ENCODE assay signal across 1 cellular context in the genomic region with DNA sequence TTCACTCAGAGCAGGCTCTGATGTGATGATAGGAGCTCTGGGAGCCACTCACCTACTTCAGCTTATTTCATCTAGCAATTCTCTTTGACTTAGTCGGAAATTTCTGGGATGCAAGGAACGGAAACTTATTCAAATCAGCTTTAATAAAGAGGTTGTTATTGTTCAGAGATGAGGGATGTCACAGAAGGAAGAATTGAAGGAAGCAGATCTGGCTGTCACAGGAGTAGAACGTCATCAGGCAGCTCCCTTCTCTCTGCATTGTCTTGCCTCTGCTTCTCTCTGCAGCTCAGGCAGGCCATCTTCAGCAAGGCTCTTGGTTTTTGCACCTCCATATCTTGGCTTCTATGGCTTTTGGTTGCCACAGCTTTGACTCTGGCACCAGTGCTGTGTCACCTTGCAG.
TF ChIP-seq lines count a peak whose summit lies in the region.

No MANE protein-coding gene starts in this region.

TF ChIP-seq in HepG2, 621 proteins besides CTCF, POLR2A, EP300 and RAD21:
- TF ChIP-seq RORA (CRISPR knock-in tag; IDR thresholded peaks at IDR 0.05) = no peak
- TF ChIP-seq SOX6 (IDR thresholded peaks at IDR 0.05) = no peak
- no peak for TF ChIP-seq SOX6 (CRISPR knock-in tag; IDR thresholded peaks at IDR 0.05)
- TF ChIP-seq, protein P1, sequence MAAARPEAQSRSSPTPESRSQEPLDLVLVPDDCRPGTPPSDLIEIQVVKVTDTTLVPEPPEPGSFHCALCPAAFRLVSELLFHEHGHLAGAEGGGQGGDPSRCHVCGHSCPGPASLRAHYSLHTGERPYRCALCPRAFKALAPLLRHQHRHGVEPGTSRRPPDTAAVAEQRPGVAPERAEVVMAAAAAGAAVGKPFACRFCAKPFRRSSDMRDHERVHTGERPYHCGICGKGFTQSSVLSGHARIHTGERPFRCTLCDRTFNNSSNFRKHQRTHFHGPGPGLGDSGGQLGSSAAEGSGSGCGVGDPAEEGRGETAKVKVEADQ (CRISPR knock-in tag; IDR thresholded peaks at IDR 0.05; ENCODE audit: borderline replicate concordance) = no peak
- TF ChIP-seq, protein P2, sequence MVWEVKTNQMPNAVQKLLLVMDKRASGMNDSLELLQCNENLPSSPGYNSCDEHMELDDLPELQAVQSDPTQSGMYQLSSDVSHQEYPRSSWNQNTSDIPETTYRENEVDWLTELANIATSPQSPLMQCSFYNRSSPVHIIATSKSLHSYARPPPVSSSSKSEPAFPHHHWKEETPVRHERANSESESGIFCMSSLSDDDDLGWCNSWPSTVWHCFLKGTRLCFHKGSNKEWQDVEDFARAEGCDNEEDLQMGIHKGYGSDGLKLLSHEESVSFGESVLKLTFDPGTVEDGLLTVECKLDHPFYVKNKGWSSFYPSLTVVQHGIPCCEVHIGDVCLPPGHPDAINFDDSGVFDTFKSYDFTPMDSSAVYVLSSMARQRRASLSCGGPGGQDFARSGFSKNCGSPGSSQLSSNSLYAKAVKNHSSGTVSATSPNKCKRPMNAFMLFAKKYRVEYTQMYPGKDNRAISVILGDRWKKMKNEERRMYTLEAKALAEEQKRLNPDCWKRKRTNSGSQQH (CRISPR knock-in tag; IDR thresholded peaks at IDR 0.05; ENCODE audit: low read depth) = no peak
- no peak for TF ChIP-seq PHF8 (CRISPR knock-in tag; IDR thresholded peaks at IDR 0.05)
- TF ChIP-seq, protein P3, sequence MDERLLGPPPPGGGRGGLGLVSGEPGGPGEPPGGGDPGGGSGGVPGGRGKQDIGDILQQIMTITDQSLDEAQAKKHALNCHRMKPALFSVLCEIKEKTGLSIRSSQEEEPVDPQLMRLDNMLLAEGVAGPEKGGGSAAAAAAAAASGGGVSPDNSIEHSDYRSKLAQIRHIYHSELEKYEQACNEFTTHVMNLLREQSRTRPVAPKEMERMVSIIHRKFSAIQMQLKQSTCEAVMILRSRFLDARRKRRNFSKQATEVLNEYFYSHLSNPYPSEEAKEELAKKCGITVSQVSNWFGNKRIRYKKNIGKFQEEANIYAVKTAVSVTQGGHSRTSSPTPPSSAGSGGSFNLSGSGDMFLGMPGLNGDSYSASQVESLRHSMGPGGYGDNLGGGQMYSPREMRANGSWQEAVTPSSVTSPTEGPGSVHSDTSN (CRISPR knock-in tag; IDR thresholded peaks at IDR 0.05) = no peak
- TF ChIP-seq FOSL2 (CRISPR knock-in tag; IDR thresholded peaks at IDR 0.05) = no peak
- TF ChIP-seq, protein P4, sequence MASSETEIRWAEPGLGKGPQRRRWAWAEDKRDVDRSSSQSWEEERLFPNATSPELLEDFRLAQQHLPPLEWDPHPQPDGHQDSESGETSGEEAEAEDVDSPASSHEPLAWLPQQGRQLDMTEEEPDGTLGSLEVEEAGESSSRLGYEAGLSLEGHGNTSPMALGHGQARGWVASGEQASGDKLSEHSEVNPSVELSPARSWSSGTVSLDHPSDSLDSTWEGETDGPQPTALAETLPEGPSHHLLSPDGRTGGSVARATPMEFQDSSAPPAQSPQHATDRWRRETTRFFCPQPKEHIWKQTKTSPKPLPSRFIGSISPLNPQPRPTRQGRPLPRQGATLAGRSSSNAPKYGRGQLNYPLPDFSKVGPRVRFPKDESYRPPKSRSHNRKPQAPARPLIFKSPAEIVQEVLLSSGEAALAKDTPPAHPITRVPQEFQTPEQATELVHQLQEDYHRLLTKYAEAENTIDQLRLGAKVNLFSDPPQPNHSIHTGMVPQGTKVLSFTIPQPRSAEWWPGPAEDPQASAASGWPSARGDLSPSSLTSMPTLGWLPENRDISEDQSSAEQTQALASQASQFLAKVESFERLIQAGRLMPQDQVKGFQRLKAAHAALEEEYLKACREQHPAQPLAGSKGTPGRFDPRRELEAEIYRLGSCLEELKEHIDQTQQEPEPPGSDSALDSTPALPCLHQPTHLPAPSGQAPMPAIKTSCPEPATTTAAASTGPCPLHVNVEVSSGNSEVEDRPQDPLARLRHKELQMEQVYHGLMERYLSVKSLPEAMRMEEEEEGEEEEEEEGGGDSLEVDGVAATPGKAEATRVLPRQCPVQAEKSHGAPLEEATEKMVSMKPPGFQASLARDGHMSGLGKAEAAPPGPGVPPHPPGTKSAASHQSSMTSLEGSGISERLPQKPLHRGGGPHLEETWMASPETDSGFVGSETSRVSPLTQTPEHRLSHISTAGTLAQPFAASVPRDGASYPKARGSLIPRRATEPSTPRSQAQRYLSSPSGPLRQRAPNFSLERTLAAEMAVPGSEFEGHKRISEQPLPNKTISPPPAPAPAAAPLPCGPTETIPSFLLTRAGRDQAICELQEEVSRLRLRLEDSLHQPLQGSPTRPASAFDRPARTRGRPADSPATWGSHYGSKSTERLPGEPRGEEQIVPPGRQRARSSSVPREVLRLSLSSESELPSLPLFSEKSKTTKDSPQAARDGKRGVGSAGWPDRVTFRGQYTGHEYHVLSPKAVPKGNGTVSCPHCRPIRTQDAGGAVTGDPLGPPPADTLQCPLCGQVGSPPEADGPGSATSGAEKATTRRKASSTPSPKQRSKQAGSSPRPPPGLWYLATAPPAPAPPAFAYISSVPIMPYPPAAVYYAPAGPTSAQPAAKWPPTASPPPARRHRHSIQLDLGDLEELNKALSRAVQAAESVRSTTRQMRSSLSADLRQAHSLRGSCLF (CRISPR knock-in tag; IDR thresholded peaks at IDR 0.05; ENCODE audit: borderline replicate concordance) = no peak
- TF ChIP-seq PAF1 (CRISPR knock-in tag; IDR thresholded peaks at IDR 0.05) = no peak
- no peak for TF ChIP-seq ESRRA (CRISPR knock-in tag; IDR thresholded peaks at IDR 0.05; ENCODE audit: low read depth)
- no peak for TF ChIP-seq AGO2 (optimal IDR thresholded peaks at IDR 0.05; ENCODE audit: low read depth, low read length)
- TF ChIP-seq, protein P5, sequence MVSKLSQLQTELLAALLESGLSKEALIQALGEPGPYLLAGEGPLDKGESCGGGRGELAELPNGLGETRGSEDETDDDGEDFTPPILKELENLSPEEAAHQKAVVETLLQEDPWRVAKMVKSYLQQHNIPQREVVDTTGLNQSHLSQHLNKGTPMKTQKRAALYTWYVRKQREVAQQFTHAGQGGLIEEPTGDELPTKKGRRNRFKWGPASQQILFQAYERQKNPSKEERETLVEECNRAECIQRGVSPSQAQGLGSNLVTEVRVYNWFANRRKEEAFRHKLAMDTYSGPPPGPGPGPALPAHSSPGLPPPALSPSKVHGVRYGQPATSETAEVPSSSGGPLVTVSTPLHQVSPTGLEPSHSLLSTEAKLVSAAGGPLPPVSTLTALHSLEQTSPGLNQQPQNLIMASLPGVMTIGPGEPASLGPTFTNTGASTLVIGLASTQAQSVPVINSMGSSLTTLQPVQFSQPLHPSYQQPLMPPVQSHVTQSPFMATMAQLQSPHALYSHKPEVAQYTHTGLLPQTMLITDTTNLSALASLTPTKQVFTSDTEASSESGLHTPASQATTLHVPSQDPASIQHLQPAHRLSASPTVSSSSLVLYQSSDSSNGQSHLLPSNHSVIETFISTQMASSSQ (IDR thresholded peaks at IDR 0.05; ENCODE audit: low read depth) = no peak
- TF ChIP-seq, protein P5 (CRISPR knock-in tag; IDR thresholded peaks at IDR 0.05; ENCODE audit: borderline replicate concordance) = no peak
- no peak for TF ChIP-seq AHR (CRISPR knock-in tag; IDR thresholded peaks at IDR 0.05)
- TF ChIP-seq SALL2 (CRISPR knock-in tag; IDR thresholded peaks at IDR 0.05) = no peak
- TF ChIP-seq, protein P6, sequence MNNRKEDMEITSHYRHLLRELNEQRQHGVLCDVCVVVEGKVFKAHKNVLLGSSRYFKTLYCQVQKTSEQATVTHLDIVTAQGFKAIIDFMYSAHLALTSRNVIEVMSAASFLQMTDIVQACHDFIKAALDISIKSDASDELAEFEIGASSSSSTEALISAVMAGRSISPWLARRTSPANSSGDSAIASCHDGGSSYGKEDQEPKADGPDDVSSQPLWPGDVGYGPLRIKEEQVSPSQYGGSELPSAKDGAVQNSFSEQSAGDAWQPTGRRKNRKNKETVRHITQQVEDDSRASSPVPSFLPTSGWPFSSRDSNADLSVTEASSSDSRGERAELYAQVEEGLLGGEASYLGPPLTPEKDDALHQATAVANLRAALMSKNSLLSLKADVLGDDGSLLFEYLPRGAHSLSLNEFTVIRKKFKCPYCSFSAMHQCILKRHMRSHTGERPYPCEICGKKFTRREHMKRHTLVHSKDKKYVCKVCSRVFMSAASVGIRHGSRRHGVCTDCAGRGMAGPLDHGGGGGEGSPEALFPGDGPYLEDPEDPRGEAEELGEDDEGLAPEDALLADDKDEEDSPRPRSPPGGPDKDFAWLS (CRISPR knock-in tag; IDR thresholded peaks at IDR 0.05; ENCODE audit: borderline replicate concordance) = no peak
- no peak for TF ChIP-seq ZNF678 (CRISPR knock-in tag; IDR thresholded peaks at IDR 0.05)
- TF ChIP-seq ZNF501 (CRISPR knock-in tag; IDR thresholded peaks at IDR 0.05) = no peak
- TF ChIP-seq KMT2B (CRISPR knock-in tag; IDR thresholded peaks at IDR 0.05) = no peak
- TF ChIP-seq ZSCAN9 (CRISPR knock-in tag; IDR thresholded peaks at IDR 0.05; ENCODE audit: borderline replicate concordance) = no peak
- no peak for TF ChIP-seq JUNB (CRISPR knock-in tag; IDR thresholded peaks at IDR 0.05; ENCODE audit: borderline replicate concordance)
TF ChIP-seq in HepG2: peak in this region for 0.
